In the genomic region with DNA sequence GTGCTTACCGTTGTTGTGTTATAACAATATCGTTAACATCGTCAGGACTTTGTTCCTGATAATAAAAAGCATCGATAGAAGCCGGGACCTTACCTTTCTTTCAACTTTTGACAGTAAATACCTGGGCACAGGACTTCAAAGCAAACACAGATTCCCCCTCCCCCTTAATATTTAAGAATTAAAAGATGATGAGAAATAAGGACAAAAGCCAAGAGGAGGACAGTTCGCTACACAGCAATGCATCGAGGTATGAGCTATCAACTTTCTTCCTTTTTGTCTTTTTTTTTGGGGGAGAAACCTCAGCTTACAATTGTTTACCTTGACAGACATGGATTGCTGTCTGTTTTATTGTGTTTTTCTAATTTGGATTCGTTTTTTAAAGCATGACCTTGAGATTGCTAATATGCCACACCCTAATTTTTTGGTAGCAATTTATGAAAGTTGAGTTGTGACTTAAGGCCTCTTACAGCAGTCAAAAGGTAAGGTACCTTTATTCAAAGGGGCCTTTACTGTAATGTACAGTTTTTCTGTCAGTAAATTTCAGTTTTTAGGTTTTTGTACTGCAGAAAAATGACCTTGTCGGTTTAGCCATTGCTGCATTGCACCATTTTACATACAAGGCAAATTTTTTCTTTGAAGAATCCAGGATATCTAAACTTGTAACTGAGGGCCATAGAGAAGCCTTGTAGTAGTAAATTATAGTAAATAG, we compare ENCODE assay signal across 8 cellular contexts. TPM values are rescaled to one million over a fixed set of nuclear protein-coding genes. Genes with fewer than 3 reads are reported as not detected.
DNase-seq lines count a peak whose midpoint lies in the region; ATAC-seq, FAIRE-seq and TF ChIP-seq lines count a peak whose summit lies in the region.

No MANE protein-coding gene starts in this region.

- H3K9me3 Mint-ChIP-seq in astrocyte (ENCODE audit: unreplicated experiment): no peaks in the 10 kb centered on the region
- H3K9me3 Mint-ChIP-seq in type B pancreatic cell: no peaks in the 10 kb centered on the region

- H3K4me1 Mint-ChIP-seq in astrocyte (ENCODE audit: low read depth, unreplicated experiment): peaks cover 36% of the 10 kb centered on the region
- peaks cover 25% of the 10 kb centered on the region for H3K4me1 Mint-ChIP-seq in type B pancreatic cell (ENCODE audit: unreplicated experiment)

- H3K27me3 ChIP-seq in HL-60 (ENCODE audit: insufficient read depth, poor library complexity, severe bottlenecking) (no peaks in the 10 kb centered on the region), astrocyte (ENCODE audit: insufficient read depth, low read length) (no peaks in the 10 kb centered on the region)

- no peak for ATAC-seq in HG03095 (IDR thresholded peaks at IDR 0.05; ENCODE audit: unreplicated experiment)

- DNase-seq in AG04449 (ENCODE audit: low read depth, low spot score) (no peak), HL-60 (ENCODE audit: low read depth in 1 of 2, low spot score in 1 of 2) (no peak), astrocyte (ENCODE audit: low read depth) (no peak), lower leg skin (ENCODE audit: low spot score in 2 of 2) (no peak), type B pancreatic cell (ENCODE audit: extremely low spot score, unreplicated experiment) (no peak), SKM-1 (lab: John Stamatoyannopoulos, UW; ENCODE audit: unreplicated experiment) (no peak)
- DNase-seq in stimulated activated naive CD4-positive, alpha-beta T cell treated with Interleukin-2 at 50 U/mL for 16 hours (lab: John Stamatoyannopoulos, UW): no peak

- peak overlapping the region; percentile 98 for H3K9ac ChIP-seq in astrocyte (ENCODE audit: low read length)

- TF ChIP-seq CTCF in AG04449 (IDR thresholded peaks at IDR 0.05; ENCODE audit: insufficient read depth, low read length, missing control alignments): no peak
- no peak for TF ChIP-seq CTCF in HL-60 (IDR thresholded peaks at IDR 0.05; ENCODE audit: insufficient read depth, low read length)
- TF ChIP-seq CTCF in astrocyte (IDR thresholded peaks at IDR 0.05; ENCODE audit: insufficient read depth, low read depth, low read length): no peak
- no peak for TF ChIP-seq CTCF in lower leg skin (IDR thresholded peaks at IDR 0.05)
- TF ChIP-seq CTCF in type B pancreatic cell (conservative IDR thresholded peaks at IDR 0.05): no peak

- H3K27me3 Mint-ChIP-seq in astrocyte (ENCODE audit: low read depth, unreplicated experiment) (no peaks in the 10 kb centered on the region), type B pancreatic cell (peaks cover 7% of the 10 kb centered on the region)

- POLR2A ChIA-PET in AG04449 (lab: Yijun Ruan, JAX): interaction anchor here (1.3 to 5.2 kb wide), 5 partner anchors 8 to 92 kb away, joined by 6 to 50 read pairs (median 8); no protein-coding TSS in a partner anchor

- H3K4me3 ChIP-seq in AG04449 (ENCODE audit: low read depth, low read length) (peak overlapping the region; percentile 66), HL-60 (replicated peaks; ENCODE audit: insufficient read depth, low read length) (peak overlapping the region; percentile 44), astrocyte (ENCODE audit: insufficient read depth, low read depth, low read length) (peak overlapping the region; percentile 95), lower leg skin (ENCODE audit: low read depth, poor library complexity, severe bottlenecking) (peak overlapping the region; percentile 63)

- no peak for FAIRE-seq in astrocyte (lab: Jason Lieb, UNC)

- peaks cover 16% of the 10 kb centered on the region for H3K36me3 ChIP-seq in astrocyte (ENCODE audit: insufficient read depth, low read length)

- no peaks in the 10 kb centered on the region for H3K9me3 ChIP-seq in astrocyte (ENCODE audit: insufficient read depth, low read depth, low read length)

- no peak for TF ChIP-seq POLR2A in lower leg skin (IDR thresholded peaks at IDR 0.05)

- CTCF ChIA-PET in AG04449 (lab: Yijun Ruan, JAX): interaction anchor here (0.7 to 8.9 kb wide), 6 partner anchors 12 to 105 kb away, joined by 3 to 75 read pairs (median 6); no protein-coding TSS in a partner anchor

- intact Hi-C loops in lower leg skin (cut with DNase I; ENCODE audit: low total_unique reads): no loop called here

- peaks cover 98% of the 10 kb centered on the region for H3K79me2 ChIP-seq in astrocyte (ENCODE audit: insufficient read depth, low read length)

- H3K27ac ChIP-seq in HL-60 (replicated peaks) (peak overlapping the region; percentile 99), astrocyte (ENCODE audit: low read depth, low read length) (peak overlapping the region; percentile 99)

- H4K20me1 ChIP-seq in astrocyte (ENCODE audit: insufficient read depth, low read length): peaks cover 14% of the 10 kb centered on the region

- H3K27ac Mint-ChIP-seq in astrocyte (ENCODE audit: unreplicated experiment) (peak overlapping the region; percentile 100), type B pancreatic cell (peak overlapping the region; percentile 100)

- H3K4me2 ChIP-seq in astrocyte (ENCODE audit: low read length): peak overlapping the region; percentile 90

- H3K36me3 Mint-ChIP-seq in astrocyte (ENCODE audit: low read depth, unreplicated experiment) (peaks cover 28% of the 10 kb centered on the region), type B pancreatic cell (peaks cover 54% of the 10 kb centered on the region)

- no peak overlapping the region for H2AFZ ChIP-seq in astrocyte (ENCODE audit: low read depth, low read length)

- peaks cover 13% of the 10 kb centered on the region for H3K4me1 ChIP-seq in astrocyte (ENCODE audit: insufficient read depth, low read length)

- WGBS in lower leg skin, 2 donors: 0 to 1% methylated on average over 9 of the region's 9 CpGs

- H3K4me3 Mint-ChIP-seq in astrocyte (ENCODE audit: unreplicated experiment) (peak overlapping the region; percentile 97), type B pancreatic cell (peak overlapping the region; percentile 97)

RNA-seq across cellular contexts. Expression of gene CHD2, which starts 1.1 kb away (rescaled TPM):
- 90.0 and 105 TPM in 2 replicates for total RNA-seq in astrocyte
- 100 to 1,000 TPM in 1 of 4 donors, 10 to 100 TPM in 3; 75.8 to 175 (median 88.6) TPM for total RNA-seq in lower leg skin
- 123 and 135 TPM in 2 replicates for total RNA-seq in type B pancreatic cell (ENCODE audit: low replicate concordance)

Comparison
In these comparisons a context has a peak if more than half of its experiments do, and no peak if none do; other contexts are left out.
1. H3K4me3 ChIP-seq: peak in every context shown above with its lines; median percentile 95 in astrocyte; 66 in AG04449; 63 in lower leg skin; 44 in HL-60.